In genomic region chr11:127600674-127601073, GRCh38 we compare ENCODE assay signal across 26 cellular contexts.
"Had no signal": no experiment of that assay in that cellular context is flagged by ENCODE, and none has a peak within 500 bp of the region (broad histone marks: within the 10 kb centered on the region; RNA-seq: fewer than 3 reads in every experiment).

No MANE protein-coding gene starts in this region.

- FAIRE-seq: endometrium, frontal cortex, urothelium cell line had no signal

- H3K4me1 ChIP-seq: esophagus squamous epithelium, psoas muscle, tibial nerve, upper lobe of left lung had no signal

- DNase-seq: cortex of kidney; effector memory CD8-positive, alpha-beta T cell; erythroblast; esophagus squamous epithelium; hypothalamus; immature natural killer cell; islet precursor cell; mesenchymal stem cell; naive thymus-derived CD4-positive, alpha-beta T cell; nucleus accumbens; psoas muscle; right cardiac atrium; stimulated activated CD4-positive, alpha-beta T cell treated with anti-CD3 and anti-CD28 coated beads, Interleukin-15, amount 100 ng/mL, for 24 hours; stimulated activated CD4-positive, alpha-beta T cell treated with anti-CD3 and anti-CD28 coated beads, Interleukin-2, amount 100 ng/mL, for 48 hours; stimulated activated naive B cell treated with anti-CD40 and anti-IgM and Interleukin-4, amounts not matched to agents 10 μg/mL and 1 μg/mL and 100 μg/mL, for 72 hours; upper lobe of left lung had no signal

- H3K9me3 Mint-ChIP-seq: stimulated activated naive CD8-positive, alpha-beta T cell treated with anti-CD3 and anti-CD28 coated beads, Interleukin-15, Interleukin-2, amounts not matched to agents 100 ng/mL and 50 ng/mL, for 24 hours had no signal

- H3K4me1 Mint-ChIP-seq: immature natural killer cell; mesothelial cell of epicardium; naive thymus-derived CD4-positive, alpha-beta T cell; stimulated activated naive B cell treated with anti-CD40 and anti-IgM and Interleukin-4, amounts not matched to agents 10 μg/mL and 1 μg/mL and 100 μg/mL, for 72 hours had no signal

- H3K27me3 ChIP-seq: esophagus squamous epithelium, tibial nerve, upper lobe of left lung had no signal

- H3K27ac Mint-ChIP-seq: effector memory CD8-positive, alpha-beta T cell; immature natural killer cell; mesothelial cell of epicardium; naive thymus-derived CD4-positive, alpha-beta T cell; nephron; stimulated activated naive B cell treated with anti-CD40 and anti-IgM and Interleukin-4, amounts not matched to agents 10 μg/mL and 1 μg/mL and 100 μg/mL, for 72 hours; stimulated activated naive CD8-positive, alpha-beta T cell treated with anti-CD3 and anti-CD28 coated beads, Interleukin-15, Interleukin-2, amounts not matched to agents 100 ng/mL and 50 ng/mL, for 24 hours had no signal

- H3K36me3 Mint-ChIP-seq: immature natural killer cell; mesothelial cell of epicardium; stimulated activated naive B cell treated with anti-CD40 and anti-IgM and Interleukin-4, amounts not matched to agents 10 μg/mL and 1 μg/mL and 100 μg/mL, for 72 hours had no signal

- H3K27ac ChIP-seq: esophagus squamous epithelium, psoas muscle, skin epidermis, thoracic aorta, tibial nerve, upper lobe of left lung had no signal

- H3K27me3 Mint-ChIP-seq: effector memory CD8-positive, alpha-beta T cell; stimulated activated naive B cell treated with anti-CD40 and anti-IgM and Interleukin-4, amounts not matched to agents 10 μg/mL and 1 μg/mL and 100 μg/mL, for 72 hours had no signal

- H3K4me3 Mint-ChIP-seq: effector memory CD8-positive, alpha-beta T cell; immature natural killer cell; mesothelial cell of epicardium; naive thymus-derived CD4-positive, alpha-beta T cell; nephron; stimulated activated naive B cell treated with anti-CD40 and anti-IgM and Interleukin-4, amounts not matched to agents 10 μg/mL and 1 μg/mL and 100 μg/mL, for 72 hours; stimulated activated naive CD8-positive, alpha-beta T cell treated with anti-CD3 and anti-CD28 coated beads, Interleukin-15, Interleukin-2, amounts not matched to agents 100 ng/mL and 50 ng/mL, for 24 hours had no signal

- H3K9me3 ChIP-seq: esophagus squamous epithelium, psoas muscle, thoracic aorta, tibial nerve, upper lobe of left lung had no signal

- H3K36me3 ChIP-seq: esophagus squamous epithelium, thoracic aorta, tibial nerve, upper lobe of left lung had no signal

- H3K4me3 ChIP-seq: esophagus squamous epithelium, lung, psoas muscle, skin epidermis, thoracic aorta, tibial nerve, upper lobe of left lung had no signal
